ENCODE assay signal across 16 cellular contexts in genomic region chr14:61584258-61584657, GRCh38.
DNase-seq lines count a peak whose midpoint lies in the region; ATAC-seq, FAIRE-seq and TF ChIP-seq lines count a peak whose summit lies in the region.
"Had no signal": no experiment of that assay in that cellular context is flagged by ENCODE, and none has a peak within 500 bp of the region (broad histone marks: within the 10 kb centered on the region; RNA-seq: fewer than 3 reads in every experiment).

No MANE protein-coding gene starts in this region.

- DNase-seq in HTR-8/SVneo (ENCODE audit: insufficient read length, low spot score) (no peak), chondrocyte (ENCODE audit: low spot score) (no peak), keratinocyte (ENCODE audit: low read depth, low spot score) (no peak), NCI-H1092 treated with DMSO at 0.1 percent for 48 hours (lab: John Stamatoyannopoulos, UW) (no peak), HK-2 (ENCODE audit: unreplicated experiment) (no peak), right lobe of liver (no peak)
- DNase-seq: MG63, NCI-H446 treated with DMSO at 0.1 percent for 48 hours had no signal

- H3K27ac ChIP-seq in ACC112 (ENCODE audit: low read depth, low read length): peak overlapping the region; percentile 100
- H3K27ac ChIP-seq in keratinocyte (ENCODE audit: control insufficient read depth, insufficient read depth, low read length): no peak overlapping the region
- no peak overlapping the region for H3K27ac ChIP-seq in right lobe of liver
- H3K27ac ChIP-seq: HL-60 had no signal

- 0 out of 2 replicates have a peak, but pooled peaks cover 4% of the 10 kb centered on the region for H3K36me3 ChIP-seq in ACC112 (ENCODE audit: insufficient read depth, low read length)
- H3K36me3 ChIP-seq in keratinocyte (ENCODE audit: control insufficient read depth in 2 of 2, extremely low read depth in 1 of 2, insufficient read depth in 2 of 2, low read length in 2 of 2): no peaks in the 10 kb centered on the region
- H3K36me3 ChIP-seq in right lobe of liver: no peaks in the 10 kb centered on the region
- H3K36me3 ChIP-seq: ascending aorta, MG63 had no signal

- H3K9me1 ChIP-seq in keratinocyte (ENCODE audit: control insufficient read depth, extremely low read depth, insufficient read depth, low read length): peaks cover 5% of the 10 kb centered on the region

- ATAC-seq in activated CD4-positive, CD25-positive, alpha-beta regulatory T cell treated with anti-CD3 and anti-CD28 coated beads, Interleukin-2, amount 50 U/mL, for 24 hours: no peak
- ATAC-seq in right lobe of liver: no peak
- ATAC-seq: Right ventricle myocardium inferior, WTC11 had no signal

- intact Hi-C loops in right lobe of liver (cut with DNase I): no loop called here

- TF ChIP-seq CTCF in chondrocyte (IDR thresholded peaks at IDR 0.05) (no peak), keratinocyte (optimal IDR thresholded peaks at IDR 0.05 in 1 of 3, IDR thresholded peaks at IDR 0.05 in 1 of 3, conservative IDR thresholded peaks at IDR 0.05 in 1 of 3; ENCODE audit: extremely low read depth in 1 of 3, insufficient read depth in 2 of 3, low read length in 3 of 3) (no peak), right lobe of liver (IDR thresholded peaks at IDR 0.05) (no peak)

- no peaks in the 10 kb centered on the region for H3K9me3 Mint-ChIP-seq in chondrocyte (ENCODE audit: low read depth)
- H3K9me3 Mint-ChIP-seq: WTC11 had no signal

- peaks cover 94% of the 10 kb centered on the region for H3K4me1 ChIP-seq in ACC112 (ENCODE audit: control insufficient read depth, insufficient read depth, low read length, unreplicated experiment)
- H3K4me1 ChIP-seq in keratinocyte (ENCODE audit: control insufficient read depth, extremely low read depth, insufficient read depth, low read length): peaks cover 35% of the 10 kb centered on the region
- peaks cover 0 to 12% (median 4%) of the 10 kb centered on the region in 4 donors for H3K4me1 ChIP-seq in right lobe of liver

- H3K79me2 ChIP-seq in ACC112 (ENCODE audit: control insufficient read depth, insufficient read depth, low read length, unreplicated experiment): peaks cover 69% of the 10 kb centered on the region
- no peaks in the 10 kb centered on the region for H3K79me2 ChIP-seq in keratinocyte (ENCODE audit: control insufficient read depth, insufficient read depth, low read length)

- H3K4me3 ChIP-seq in ACC112 (ENCODE audit: low read depth, low read length) (peak overlapping the region; percentile 7; the same call in 1 of the 2 replicates), keratinocyte (ENCODE audit: control insufficient read depth in 2 of 3, extremely low read depth in 1 of 3, insufficient read depth in 2 of 3, low read depth in 1 of 3, low read length in 3 of 3) (no peak overlapping the region), right lobe of liver (no peak overlapping the region)
- H3K4me3 ChIP-seq: ascending aorta, MG63 had no signal

- no peaks in the 10 kb centered on the region for H3K36me3 Mint-ChIP-seq in chondrocyte (ENCODE audit: low read depth)
- H3K36me3 Mint-ChIP-seq: WTC11 had no signal

- H3K4me1 Mint-ChIP-seq in chondrocyte (ENCODE audit: low read depth): peaks cover 94% of the 10 kb centered on the region

- H4K20me1 ChIP-seq in keratinocyte (ENCODE audit: control insufficient read depth, extremely low read depth, insufficient read depth, low read length): no peaks in the 10 kb centered on the region

- H3K4me2 ChIP-seq in keratinocyte (ENCODE audit: control insufficient read depth, extremely low read depth, insufficient read depth, low read depth, low read length): peak overlapping the region; percentile 3

- no peak for TF ChIP-seq POLR2A in right lobe of liver (IDR thresholded peaks at IDR 0.05)

- H3K27me3 ChIP-seq in ACC112 (ENCODE audit: insufficient read depth, low read length) (no peaks in the 10 kb centered on the region), keratinocyte (ENCODE audit: control insufficient read depth, extremely low read depth, insufficient read depth, low read length) (no peaks in the 10 kb centered on the region), right lobe of liver (no peaks in the 10 kb centered on the region)
- H3K27me3 ChIP-seq: ascending aorta, MG63 had no signal

- peak overlapping the region; percentile 11 for H3K4me3 Mint-ChIP-seq in chondrocyte (ENCODE audit: unreplicated experiment)
- H3K4me3 Mint-ChIP-seq: WTC11 had no signal

- H3K9me3 ChIP-seq in keratinocyte (ENCODE audit: control insufficient read depth, low read depth, low read length) (no peaks in the 10 kb centered on the region), right lobe of liver (no peaks in the 10 kb centered on the region)
- H3K9me3 ChIP-seq: ascending aorta, MG63 had no signal

- peak; percentile 98 for FAIRE-seq in HTR-8/SVneo (lab: Jason Lieb, UNC)
- peak; percentile 69 for FAIRE-seq in keratinocyte (lab: Jason Lieb, UNC)
- FAIRE-seq: endothelial cell of umbilical vein, islet of Langerhans had no signal

- dilution Hi-C loops in keratinocyte (cut with MboI; ENCODE audit: extremely low pct_ligation_motif_present, low sequenced_read_pairs): no loop called here

- WGBS in right lobe of liver (ENCODE audit: insufficient coverage, low coverage, low lambda C conversion rate, missing lambda C conversion rate): 70% methylated on average over 2 of the region's 2 CpGs

- H3K9ac ChIP-seq in keratinocyte (ENCODE audit: control insufficient read depth, extremely low read depth, insufficient read depth, low read length): no peak overlapping the region

- H2AFZ ChIP-seq in ACC112 (ENCODE audit: low read length, unreplicated experiment) (no peak overlapping the region), keratinocyte (ENCODE audit: control insufficient read depth, low read length) (peak overlapping the region; percentile 39)

- no peaks in the 10 kb centered on the region for H3K27me3 Mint-ChIP-seq in chondrocyte (ENCODE audit: low read depth)

- H3K27ac Mint-ChIP-seq in chondrocyte (ENCODE audit: unreplicated experiment): peak overlapping the region; percentile 100
- H3K27ac Mint-ChIP-seq: WTC11 had no signal
